In genomic region chr11:16987205-16987568, GRCh38 we compare ENCODE assay signal across 11 cellular contexts. TPM values are rescaled to one million over a fixed set of nuclear protein-coding genes. Genes with fewer than 3 reads are reported as not detected.
DNase-seq lines count a peak whose midpoint lies in the region; ATAC-seq, FAIRE-seq and TF ChIP-seq lines count a peak whose summit lies in the region.
"Had no signal": no experiment of that assay in that cellular context is flagged by ENCODE, and none has a peak within 500 bp of the region (broad histone marks: within the 10 kb centered on the region; RNA-seq: fewer than 3 reads in every experiment).

No MANE protein-coding gene starts in this region.

- TF ChIP-seq POLR2A in H1 (IDR thresholded peaks at IDR 0.05; ENCODE audit: control extremely low read depth in 1 of 2, low read depth in 2 of 2, low read length in 2 of 2), result no peak

- H3K36me3 ChIP-seq in right atrium auricular region (no peaks in the 10 kb centered on the region), H1 (ENCODE audit: control insufficient read depth in 2 of 4, insufficient read depth in 4 of 4, low read length in 3 of 4) (no peaks in the 10 kb centered on the region), mucosa of rectum (ENCODE audit: control insufficient read depth in 2 of 2, insufficient read depth in 2 of 2, low read length in 2 of 2) (peaks cover 0 to 3% of the 10 kb centered on the region in 2 donors), urinary bladder (ENCODE audit: insufficient read depth) (no peaks in the 10 kb centered on the region)

- no peak overlapping the region for H4K5ac ChIP-seq in H1 (ENCODE audit: insufficient read length, low read depth, low read length)

- H3K14ac ChIP-seq in H1 (ENCODE audit: insufficient read length), result no peak overlapping the region

- H3K56ac ChIP-seq in H1 (replicated peaks; ENCODE audit: insufficient read length, low read depth, low read length), result no peak overlapping the region

- TF ChIP-seq RAD21 in H1 (IDR thresholded peaks at IDR 0.05 in 1 of 2, conservative IDR thresholded peaks at IDR 0.05 in 1 of 2; ENCODE audit: low read depth in 2 of 2, low read length in 2 of 2), result no peak

- no peak overlapping the region for H3K18ac ChIP-seq in H1 (ENCODE audit: extremely low read depth, low read length)

- peaks cover 0 to 14% of the 10 kb centered on the region in 2 experiments; a peak in 3 of 4 replicates for H3K79me2 ChIP-seq in H1 (ENCODE audit: control insufficient read depth in 1 of 2, insufficient read depth in 2 of 2, low read length in 2 of 2)

- H2BK15ac ChIP-seq in H1 (ENCODE audit: low read length), result no peak overlapping the region

- H4K20me1 ChIP-seq in H1 (replicated peaks in 1 of 2; ENCODE audit: control insufficient read depth in 1 of 2, insufficient read depth in 2 of 2, low read length in 2 of 2), result peaks cover 2 to 14% of the 10 kb centered on the region in 2 experiments

- no peak overlapping the region for H3K23ac ChIP-seq in H1 (ENCODE audit: insufficient read length)

- H3K4me1 ChIP-seq in right atrium auricular region (peaks cover 0 to 33% of the 10 kb centered on the region in 2 donors), H1 (replicated peaks in 1 of 4; ENCODE audit: control insufficient read depth in 3 of 4, insufficient read depth in 4 of 4, low read length in 3 of 4) (peaks cover 16 to 30% (median 20%) of the 10 kb centered on the region in 4 experiments), mucosa of rectum (ENCODE audit: control insufficient read depth in 2 of 2, insufficient read depth in 2 of 2, low read length in 2 of 2) (peaks cover 29 to 53% of the 10 kb centered on the region in 2 donors), urinary bladder (ENCODE audit: insufficient read depth) (no peaks in the 10 kb centered on the region)

- H4K91ac ChIP-seq in H1 (replicated peaks; ENCODE audit: insufficient read length, low read length), result no peak overlapping the region

- peak; percentile 30 for ATAC-seq in Right ventricle myocardium superior (ENCODE audit: poor library complexity)
- ATAC-seq in HG03342 (IDR thresholded peaks at IDR 0.05; ENCODE audit: unreplicated experiment), result no peak

- FAIRE-seq in H1 (lab: Jason Lieb, UNC), result peak; percentile 78

- H2BK5ac ChIP-seq in H1 (ENCODE audit: low read depth, low read length), result no peak overlapping the region

- H3K4me2 ChIP-seq in H1 (ENCODE audit: insufficient read depth in 1 of 2, low read depth in 2 of 2, low read length in 2 of 2), result peak overlapping the region; percentile 51

- POLR2A ChIA-PET in H1 (lab: Charles Lee; ENCODE audit: partially characterized antibody), result interaction anchor here (1.0 to 1.3 kb wide), 2 partner anchors 27 to 89 kb away, joined by 4 read pairs; partner anchors contain the start of gene PLEKHA7

- H3K27ac ChIP-seq in right atrium auricular region (no peak overlapping the region), H1 (ENCODE audit: low read depth, low read length) (no peak overlapping the region), mucosa of rectum (ENCODE audit: low read depth in 2 of 2, low read length in 2 of 2) (peak overlapping the region; percentile 89 to 93), urinary bladder (ENCODE audit: low read depth) (peak overlapping the region; percentile 30)

- CTCF ChIA-PET in H1 (lab: Charles Lee; ENCODE audit: partially characterized antibody), result interaction anchor here (0.8 to 1.9 kb wide), 9 partner anchors 12 to 159 kb away, joined by 3 to 6 read pairs (median 4); partner anchors contain the start of gene PLEKHA7

- intact Hi-C loops in Right ventricle myocardium superior (cut with DNase I), result no loop called here

- WGBS in H1 (ENCODE audit: extremely low coverage in 1 of 2, insufficient coverage in 1 of 2, insufficient read length in 1 of 2, insufficient replicate concordance in 2 of 2, low coverage in 1 of 2, low lambda C conversion rate in 2 of 2, missing lambda C conversion rate in 1 of 2), 2 experiments, result 63% methylated on average over 6 of the region's 6 CpGs; no CpG with 5 or more reads in 1 of the 2 experiments
- WGBS in urinary bladder, result 63% methylated on average over 6 of the region's 6 CpGs

- no peaks in the 10 kb centered on the region for H3K23me2 ChIP-seq in H1 (ENCODE audit: low read depth, low read length)

- no peak overlapping the region for H2BK20ac ChIP-seq in H1 (ENCODE audit: low read length)

- H2AK5ac ChIP-seq in H1 (ENCODE audit: low read depth, low read length), result no peak overlapping the region

- DNase-seq in Right ventricle myocardium superior (no peak), right atrium auricular region (ENCODE audit: low spot score) (no peak), H1 (ENCODE audit: low read depth in 1 of 2, low spot score in 2 of 2) (peak in 1 of 2 experiments; percentile 70), kidney glomerular epithelial cell (lab: John Stamatoyannopoulos, UW) (no peak), pons (ENCODE audit: low spot score) (no peak)
- DNase-seq: foreskin fibroblast, NCI-H1436 treated with DMSO at 0.1 percent for 48 hours, substantia nigra had no signal

- no peak overlapping the region for H2AFZ ChIP-seq in H1 (ENCODE audit: low read length)

- H3K27me3 ChIP-seq in right atrium auricular region, result no peaks in the 10 kb centered on the region
- H3K27me3 ChIP-seq in H1 (replicated peaks in 1 of 4; ENCODE audit: control insufficient read depth in 3 of 4, extremely low read depth in 1 of 4, insufficient read depth in 3 of 4, low read length in 3 of 4), result no peaks in the 10 kb centered on the region
- no peaks in the 10 kb centered on the region for H3K27me3 ChIP-seq in mucosa of rectum (ENCODE audit: control insufficient read depth in 2 of 2, insufficient read depth in 2 of 2, low read length in 2 of 2)

- no peak overlapping the region for H4K8ac ChIP-seq in H1 (ENCODE audit: extremely low read depth, insufficient read depth, low read length)

- no peak overlapping the region for H2BK12ac ChIP-seq in H1 (ENCODE audit: low read depth, low read length)

- TF ChIP-seq EP300 in H1 (IDR thresholded peaks at IDR 0.05; ENCODE audit: borderline replicate concordance in 1 of 2, low read depth in 2 of 2, low read length in 2 of 2), result peak in 1 of 2 experiments; percentile 48; a peak in 1 of 3 replicates

- TF ChIP-seq CTCF in right atrium auricular region (IDR thresholded peaks at IDR 0.05) (no peak), H1 (IDR thresholded peaks at IDR 0.05; ENCODE audit: control extremely low read depth in 1 of 3, insufficient read depth in 1 of 3, low read depth in 1 of 3, low read length in 3 of 3) (no peak)

- H3K79me1 ChIP-seq in H1 (ENCODE audit: low read depth, low read length), result peaks cover 15% of the 10 kb centered on the region

- no peak overlapping the region for H3K4me3 ChIP-seq in right atrium auricular region
- peak overlapping the region in 1 of 4 experiments; percentile 3; a peak in 1 of 8 replicates for H3K4me3 ChIP-seq in H1 (ENCODE audit: extremely low read depth in 1 of 4, insufficient read depth in 2 of 4, low read depth in 3 of 4, low read length in 4 of 4)
- H3K4me3 ChIP-seq in mucosa of rectum (ENCODE audit: low read length in 2 of 2), result peak overlapping the region; percentile 41 to 50
- no peak overlapping the region for H3K4me3 ChIP-seq in urinary bladder (ENCODE audit: low read depth, low read length)

- no peak overlapping the region for H2BK120ac ChIP-seq in H1 (replicated peaks; ENCODE audit: low read depth, low read length)

- no peaks in the 10 kb centered on the region for H3K9me3 ChIP-seq in right atrium auricular region
- H3K9me3 ChIP-seq in H1 (ENCODE audit: insufficient read depth in 2 of 2, low read depth in 1 of 2, low read length in 1 of 2), result no peaks in the 10 kb centered on the region
- no peaks in the 10 kb centered on the region for H3K9me3 ChIP-seq in mucosa of rectum (ENCODE audit: control insufficient read depth in 2 of 2, low read length in 2 of 2)

- H3K4ac ChIP-seq in H1 (replicated peaks; ENCODE audit: insufficient read length, low read depth, low read length), result no peak overlapping the region

- H3K9ac ChIP-seq in H1 (replicated peaks in 1 of 4; ENCODE audit: extremely low read depth in 1 of 4, low read depth in 3 of 4, low read length in 3 of 4), result no peak overlapping the region
- peak overlapping the region in 1 of 2 donors; percentile 57 for H3K9ac ChIP-seq in mucosa of rectum (ENCODE audit: low read depth in 1 of 2, low read length in 2 of 2)

TF ChIP-seq in H1, 55 proteins besides CTCF, POLR2A, EP300 and RAD21:
- TF ChIP-seq RXRA (IDR thresholded peaks at IDR 0.05; ENCODE audit: insufficient read depth, low read depth, low read length) (peak; percentile 81; the same call in 1 of the 2 replicates), KDM1A (IDR thresholded peaks at IDR 0.05; ENCODE audit: borderline replicate concordance, low read length) (no peak), TEAD4 (IDR thresholded peaks at IDR 0.05; ENCODE audit: low read depth, low read length) (no peak), KDM4A (IDR thresholded peaks at IDR 0.05; ENCODE audit: low read depth, low read length, severe bottlenecking) (no peak), NRF1 (IDR thresholded peaks at IDR 0.05; ENCODE audit: low read depth, low read length) (no peak), SIX5 (IDR thresholded peaks at IDR 0.05; ENCODE audit: low read depth, low read length) (no peak), SP1 (IDR thresholded peaks at IDR 0.05; ENCODE audit: low read depth, low read length) (0 out of 2 replicates have a peak, but pooled peaks have one; percentile 47), JUN (IDR thresholded peaks at IDR 0.05; ENCODE audit: low read depth, low read length) (no peak), EGR1 (IDR thresholded peaks at IDR 0.05; ENCODE audit: borderline replicate concordance, low read depth, low read length) (0 out of 2 replicates have a peak, but pooled peaks have one; percentile 12), TCF12 (IDR thresholded peaks at IDR 0.05; ENCODE audit: low read depth, low read length) (peak; percentile 85; the same call in 1 of the 2 replicates)

RNA-seq across cellular contexts. Expression of gene PLEKHA7, which starts 27.0 kb away (rescaled TPM):
- total RNA-seq in Right ventricle myocardium superior (16.2 TPM), right atrium auricular region (10 to 100 TPM; 18.8 to 24.6 TPM), urinary bladder (8.1 TPM)
- total RNA-seq in H1 (2021; fragmentation: NEBNext Ultra II Directional; extraction: Animal tissue kit (Norgen Biotek cat#: 25700)), result 25.0 and 25.6 TPM in 2 replicates
- polyA plus RNA-seq in H1 (2011; rRNA removed) (11.4 and 13.6 TPM in 2 replicates), urinary bladder (8.3 TPM)
- polyA plus RNA-seq in H1 (2011; cell fraction: cytosol; rRNA removed), result 14.2 TPM
- polyA plus RNA-seq in H1 (2011; cell fraction: nucleus; rRNA removed), result 40.4 TPM
- polyA plus RNA-seq in H1 (2012, experiment 1 of 2), result 16.2 to 20.0 TPM (median 18.7 TPM) in 4 replicates
- polyA plus RNA-seq in H1 (2012, experiment 2 of 2), result 5.2 TPM
- polyA plus RNA-seq in H1 (2013, experiment 1 of 2), result 10.9 TPM
- polyA plus RNA-seq in H1 (2013, experiment 2 of 2), result 9.1 TPM
- polyA minus RNA-seq in H1 (2011; rRNA and poly(A)+ RNA removed), result 11.7 and 13.8 TPM in 2 replicates
- 11.4 TPM for polyA minus RNA-seq in H1 (2011; cell fraction: cytosol; rRNA and poly(A)+ RNA removed)
- polyA minus RNA-seq in H1 (2011; cell fraction: nucleus; rRNA and poly(A)+ RNA removed), result 28.0 TPM

Comparison
In these comparisons a context has a peak if more than half of its experiments do, and no peak if none do; other contexts are left out.
1. H3K27ac ChIP-seq: peak in mucosa of rectum (2 of 2) and urinary bladder (single experiment); none in right atrium auricular region (0 of 2) and H1 (single experiment).
2. H3K4me3 ChIP-seq: peak in mucosa of rectum (2 of 2); none in right atrium auricular region (0 of 2) and urinary bladder (single experiment).